In genomic region chr16:50428742-50429141, GRCh38 we compare ENCODE assay signal across 11 cellular contexts.
"Had no signal": no experiment of that assay in that cellular context is flagged by ENCODE, and none has a peak within 500 bp of the region (broad histone marks: within the 10 kb centered on the region; RNA-seq: fewer than 3 reads in every experiment).

No MANE protein-coding gene starts in this region.

- H3K4me1 Mint-ChIP-seq: GM23338 had no signal

- H3K36me3 ChIP-seq: HAP-1 had no signal

- FAIRE-seq: H1, H54 had no signal

- H3K9me3 Mint-ChIP-seq: H9, HFFc6 had no signal

- H3K4me2 ChIP-seq: GM23338 had no signal

- H3K27ac Mint-ChIP-seq: GM23338, HFFc6 had no signal

- H3K9ac ChIP-seq: GM23248 had no signal

- H2AFZ ChIP-seq: GM23248, GM23338 had no signal

- DNase-seq: GM23248, GOT3, H7, H9, HCEC 1CT, HFFc6 had no signal

- H3K4me3 ChIP-seq: GM23248, GM23338, HAP-1 had no signal

- H3K9me3 ChIP-seq: HAP-1 had no signal

- H3K27ac ChIP-seq: GM23248 had no signal

- H3K4me3 Mint-ChIP-seq: GM23338, H9, HFFc6 had no signal

- H3K4me1 ChIP-seq: HAP-1 had no signal

- ATAC-seq: GM23338, HCT116 had no signal
